ENCODE assay signal across 8 cellular contexts in genomic region chr12:53324113-53324778, GRCh38. TPM values are rescaled to one million over a fixed set of nuclear protein-coding genes. Genes with fewer than 3 reads are reported as not detected.
A peak's percentile ranks its signal among the peaks of the same experiment; 100 is the strongest.
DNase-seq lines count a peak whose midpoint lies in the region; ATAC-seq, FAIRE-seq and TF ChIP-seq lines count a peak whose summit lies in the region.

No MANE protein-coding gene starts in this region.

- peak overlapping the region; percentile 84 for H2AFZ ChIP-seq in SU-DHL-6 (ENCODE audit: low read depth, low read length, severe bottlenecking)

- H3K9ac ChIP-seq in SU-DHL-6 (ENCODE audit: low read length) (peak overlapping the region; percentile 94), kidney (ENCODE audit: low read length in 2 of 2) (peak overlapping the region; percentile 68 to 96)

- TF ChIP-seq CTCF in GM06990 (IDR thresholded peaks at IDR 0.05; ENCODE audit: insufficient read depth, low read length, poor library complexity, severe bottlenecking), result no peak
- no peak for TF ChIP-seq CTCF in SU-DHL-6 (IDR thresholded peaks at IDR 0.05; ENCODE audit: insufficient read depth, low read length, poor library complexity, severe bottlenecking)
- no peak for TF ChIP-seq CTCF in kidney (IDR thresholded peaks at IDR 0.05; ENCODE audit: borderline replicate concordance, extremely low read depth, insufficient read depth)

- DNase-seq in GM06990 (ENCODE audit: extremely low read depth, insufficient read length) (peak; percentile 67), kidney (no peak), NCI-H2081 (lab: John Stamatoyannopoulos, UW) (no peak)
- peak; percentile 55 for DNase-seq in stimulated activated CD4-positive, alpha-beta T cell treated with anti-CD3 and anti-CD28 coated beads, Interleukin-4, amount 100 ng/mL, for 1 hour

- H4K20me1 ChIP-seq in SU-DHL-6 (ENCODE audit: low read depth, low read length), result no peaks in the 10 kb centered on the region

- H3F3A ChIP-seq in SU-DHL-6 (ENCODE audit: insufficient read depth), result peaks cover 14% of the 10 kb centered on the region

- H3K27ac ChIP-seq in SU-DHL-6 (ENCODE audit: low read depth, low read length) (peak overlapping the region; percentile 91), angular gyrus (ENCODE audit: low read depth, low read length) (peak overlapping the region; percentile 99), kidney (ENCODE audit: low read depth in 2 of 2, low read length in 2 of 2) (peak overlapping the region; percentile 61 to 84)

- intact Hi-C loops in kidney (cut with DNase I), result no loop called here

- H3K9me3 ChIP-seq in SU-DHL-6 (ENCODE audit: insufficient read depth, low read length), result no peaks in the 10 kb centered on the region
- no peaks in the 10 kb centered on the region for H3K9me3 ChIP-seq in kidney (ENCODE audit: control insufficient read depth in 1 of 2, low read length in 2 of 2)

- no peaks in the 10 kb centered on the region for H3K79me2 ChIP-seq in SU-DHL-6 (ENCODE audit: insufficient read depth, low read length)

- no peaks in the 10 kb centered on the region for H3K9me2 ChIP-seq in SU-DHL-6 (replicated peaks; ENCODE audit: insufficient read depth, low read length)

- H3K4me3 ChIP-seq in GM06990 (replicated peaks; ENCODE audit: low read depth, low read length) (peak overlapping the region; percentile 71), SU-DHL-6 (ENCODE audit: insufficient read depth, low read length, poor library complexity, severe bottlenecking) (peak overlapping the region; percentile 86), kidney (ENCODE audit: low read length in 2 of 2) (peak overlapping the region; percentile 53 to 77)

- H3K4me2 ChIP-seq in SU-DHL-6 (ENCODE audit: low read depth, low read length, poor library complexity, severe bottlenecking), result peak overlapping the region; percentile 96

- H3K36me3 ChIP-seq in GM06990 (ENCODE audit: control insufficient read depth, insufficient read depth, low read length) (no peaks in the 10 kb centered on the region), SU-DHL-6 (ENCODE audit: low read length) (no peaks in the 10 kb centered on the region), kidney (ENCODE audit: control insufficient read depth in 1 of 2, insufficient read depth in 2 of 2, low read length in 2 of 2) (no peaks in the 10 kb centered on the region)

- no peak for FAIRE-seq in kidney (lab: Jason Lieb, UNC)

- H3K4me1 ChIP-seq in kidney (ENCODE audit: control insufficient read depth in 1 of 2, insufficient read depth in 1 of 2, low read depth in 1 of 2, low read length in 2 of 2), result peaks cover 13 to 21% of the 10 kb centered on the region in 2 donors

- H3K27me3 ChIP-seq in GM06990 (replicated peaks; ENCODE audit: control insufficient read depth, insufficient read depth, low read length) (no peaks in the 10 kb centered on the region), SU-DHL-6 (ENCODE audit: low read length) (no peaks in the 10 kb centered on the region)

- peak; percentile 31 for ATAC-seq in HG02885 (IDR thresholded peaks at IDR 0.05; ENCODE audit: poor library complexity, unreplicated experiment)
- ATAC-seq in HG02571 (IDR thresholded peaks at IDR 0.05; ENCODE audit: unreplicated experiment), result no peak

RNA-seq across cellular contexts. Expression of gene AAAS, which starts 2.8 kb away (rescaled TPM):
- 46.2 TPM for total RNA-seq in kidney
- 43.4 TPM for polyA plus RNA-seq in kidney (ENCODE audit: insufficient read depth, low read depth, low replicate concordance)

RNA-seq across cellular contexts. Expression of gene SP7, which starts 11.9 kb away (rescaled TPM):
- total RNA-seq in kidney, result not detected
- polyA plus RNA-seq in kidney (ENCODE audit: insufficient read depth, low read depth, low replicate concordance), result not detected

RNA-seq across cellular contexts. Expression of gene MYG1, which starts 24.8 kb away (rescaled TPM):
- total RNA-seq in kidney, result 49.0 TPM
- 105 TPM for polyA plus RNA-seq in kidney (ENCODE audit: insufficient read depth, low read depth, low replicate concordance)

RNA-seq across cellular contexts. Expression of gene PFDN5, which starts 28.9 kb away (rescaled TPM):
- total RNA-seq in kidney, result 439 TPM
- 1,405 TPM for polyA plus RNA-seq in kidney (ENCODE audit: insufficient read depth, low read depth, low replicate concordance)

RNA-seq across cellular contexts. Expression of gene SP1, which starts 55.7 kb away (rescaled TPM):
- 126 TPM for total RNA-seq in kidney
- 15.1 TPM for polyA plus RNA-seq in kidney (ENCODE audit: insufficient read depth, low read depth, low replicate concordance)

Comparison
In these comparisons a context has a peak if more than half of its experiments do, and no peak if none do; other contexts are left out.
1. DNase-seq: peak in GM06990 (single experiment) and stimulated activated CD4-positive, alpha-beta T cell treated with anti-CD3 and anti-CD28 coated beads, Interleukin-4, amount 100 ng/mL, for 1 hour (single experiment); none in kidney (single experiment) and NCI-H2081 (0 of 2).
2. Peak in every context shown above with its lines, with median percentiles within 50 percentile points of each other: H3K4me3 ChIP-seq and H3K27ac ChIP-seq.